34 cellular contexts compared by ENCODE assay signal in the genomic region with DNA sequence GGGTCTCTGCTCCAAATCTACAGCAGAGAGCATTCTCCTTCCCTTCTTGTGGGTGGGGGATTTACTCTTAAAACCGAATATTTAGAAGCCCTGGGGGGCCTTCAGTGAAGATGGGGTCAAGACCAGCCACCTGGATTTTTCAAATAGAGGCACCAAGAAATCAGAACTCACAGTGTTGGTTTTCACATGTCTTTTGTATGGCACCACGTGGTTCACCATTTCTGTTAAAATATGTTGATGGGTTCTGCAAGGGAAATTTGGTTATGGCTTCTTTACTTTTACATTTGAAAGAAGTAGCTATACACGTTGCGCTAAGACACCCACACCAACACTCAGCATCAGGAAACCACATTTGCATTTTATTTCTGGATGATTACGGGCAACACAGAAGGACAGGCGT.
"Had no signal": no experiment of that assay in that cellular context is flagged by ENCODE, and none has a peak within 500 bp of the region (broad histone marks: within the 10 kb centered on the region; RNA-seq: fewer than 3 reads in every experiment).

No MANE protein-coding gene starts in this region.

- H3K4me3 ChIP-seq: MG63 had no signal

- DNase-seq: Karpas-422, Kasumi-1, MG63, MM.1S, MV-4-11, NCI-H1048, NCI-H1092, NCI-H1092 treated with DMSO at 0.1 percent for 48 hours, NCI-H1105, NCI-H1105 treated with DMSO at 0.1 percent for 48 hours, NCI-H1417, NCI-H1417 treated with DMSO at 0.1 percent for 48 hours, NCI-H1436, NCI-H1436 treated with DMSO at 0.1 percent for 48 hours, NCI-H146, NCI-H1694, NCI-H1694 treated with DMSO at 0.1 percent for 48 hours, NCI-H187, NCI-H187 treated with DMSO at 0.1 percent for 48 hours, NCI-H1930, NCI-H2029, NCI-H2029 treated with DMSO at 0.1 percent for 48 hours, NCI-H2081, NCI-H2081 treated with DMSO at 0.1 percent for 48 hours, NCI-H2107, NCI-H2171, NCI-H2171 treated with DMSO at 0.1 percent for 48 hours, NCI-H2227 treated with DMSO at 0.1 percent for 48 hours, NCI-H226, NCI-H345, NCI-H446, NCI-H446 treated with DMSO at 0.1 percent for 48 hours, NCI-H510A, NCI-H510A treated with DMSO at 0.1 percent for 48 hours had no signal

- H3K9me3 ChIP-seq: MG63 had no signal

- H3K36me3 ChIP-seq: MG63 had no signal

- H3K27me3 ChIP-seq: MG63 had no signal
